ENCODE assay signal across 9 cellular contexts in genomic region chr11:44760917-44761545, GRCh38. TPM values are rescaled to one million over a fixed set of nuclear protein-coding genes. Genes with fewer than 3 reads are reported as not detected.
A peak's percentile ranks its signal among the peaks of the same experiment; 100 is the strongest.
DNase-seq lines count a peak whose midpoint lies in the region; ATAC-seq and TF ChIP-seq lines count a peak whose summit lies in the region.
"Had no signal": no experiment of that assay in that cellular context is flagged by ENCODE, and none has a peak within 500 bp of the region (broad histone marks: within the 10 kb centered on the region; RNA-seq: fewer than 3 reads in every experiment).

No MANE protein-coding gene starts in this region.

- H3K79me2 ChIP-seq in osteoblast (ENCODE audit: insufficient read depth, low read length): no peaks in the 10 kb centered on the region

- TF ChIP-seq CTCF in fibroblast of the aortic adventitia (IDR thresholded peaks at IDR 0.05; ENCODE audit: insufficient read depth, low read length) (no peak), osteoblast (IDR thresholded peaks at IDR 0.05; ENCODE audit: extremely low read depth, low read depth, low read length) (no peak), endothelial cell (IDR thresholded peaks at IDR 0.05; ENCODE audit: unreplicated experiment) (no peak)

- peaks cover 38% of the 10 kb centered on the region for H3K36me3 Mint-ChIP-seq in endothelial cell (ENCODE audit: low read depth, unreplicated experiment)

- peaks cover 3% of the 10 kb centered on the region for H3K27me3 Mint-ChIP-seq in endothelial cell (ENCODE audit: unreplicated experiment)

- POLR2A ChIA-PET in HEK293T (lab: Yijun Ruan, JAX): no interaction called here

- no peak overlapping the region for H2AFZ ChIP-seq in osteoblast (ENCODE audit: low read length)

- H3K4me2 ChIP-seq in osteoblast (ENCODE audit: insufficient read depth, low read length): peak overlapping the region; percentile 20

- no peaks in the 10 kb centered on the region for H4K20me1 ChIP-seq in osteoblast (ENCODE audit: insufficient read depth, low read length)

- H3K9me3 Mint-ChIP-seq in endothelial cell (ENCODE audit: unreplicated experiment): no peaks in the 10 kb centered on the region

- in situ Hi-C loops in SK-MEL-5 (cut with HindIII; ENCODE audit: low pct_unique_long_range_greater_than_20kb, low sequenced_read_pairs): no loop called here

- H3K4me1 ChIP-seq in osteoblast (ENCODE audit: insufficient read depth, low read length): peaks cover 36% of the 10 kb centered on the region

- H3K27ac Mint-ChIP-seq in endothelial cell (ENCODE audit: unreplicated experiment): no peak overlapping the region
- H3K27ac Mint-ChIP-seq: memory B cell had no signal

- peak; percentile 84 for DNase-seq in EL
- DNase-seq in SK-MEL-5 (ENCODE audit: low read depth, low spot score): peak; percentile 21
- peak; percentile 91 for DNase-seq in fibroblast of the aortic adventitia (ENCODE audit: low read depth)
- DNase-seq in osteoblast (ENCODE audit: insufficient read length, low spot score, missing footprints): no peak
- no peak for DNase-seq in NOMO-1 treated with dmso at 0.1 percent for 144 hours (lab: John Stamatoyannopoulos, UW; ENCODE audit: unreplicated experiment)
- DNase-seq in HEK293T (ENCODE audit: extremely low spot score): no peak
- DNase-seq in endothelial cell (ENCODE audit: low spot score): no peak

- no peaks in the 10 kb centered on the region for H3K27me3 ChIP-seq in osteoblast (ENCODE audit: insufficient read depth, low read length)

- no peak overlapping the region for H3K4me3 Mint-ChIP-seq in endothelial cell (ENCODE audit: unreplicated experiment)
- H3K4me3 Mint-ChIP-seq: memory B cell had no signal

- no peak for ATAC-seq in GM19397 (IDR thresholded peaks at IDR 0.05; ENCODE audit: unreplicated experiment)

- CTCF ChIA-PET in HEK293T (lab: Yijun Ruan, JAX): interaction anchor here (0.9 to 1.7 kb wide), 3 partner anchors 12 to 138 kb away, joined by 3 to 7 read pairs (median 4); no protein-coding TSS in a partner anchor

- peaks cover 60% of the 10 kb centered on the region for H3K4me1 Mint-ChIP-seq in endothelial cell (ENCODE audit: unreplicated experiment)
- H3K4me1 Mint-ChIP-seq: memory B cell had no signal

- H3K27ac ChIP-seq in osteoblast (ENCODE audit: low read depth, low read length): peak overlapping the region; percentile 12

- no peak overlapping the region for H3K4me3 ChIP-seq in fibroblast of the aortic adventitia (ENCODE audit: low read depth, low read length)
- H3K4me3 ChIP-seq in osteoblast (ENCODE audit: insufficient read depth, low read length): no peak overlapping the region

- H3K9me3 ChIP-seq in osteoblast (ENCODE audit: low read depth, low read length): no peaks in the 10 kb centered on the region

- H3K36me3 ChIP-seq in osteoblast (ENCODE audit: insufficient read depth, low read length): no peaks in the 10 kb centered on the region

TF ChIP-seq in HEK293T, 16 proteins besides CTCF, POLR2A, EP300 and RAD21:
- TF ChIP-seq ZNF384 (IDR thresholded peaks at IDR 0.05) (no peak), FOXK2 (IDR thresholded peaks at IDR 0.05) (no peak), FOXA1 (IDR thresholded peaks at IDR 0.05) (no peak), ARNT (IDR thresholded peaks at IDR 0.05) (no peak), CTBP1 (IDR thresholded peaks at IDR 0.05; ENCODE audit: borderline replicate concordance) (no peak)

RNA-seq across cellular contexts. Expression of gene TSPAN18, which starts 34.3 kb away (rescaled TPM):
- not detected in 2 replicates for total RNA-seq in SK-MEL-5 (2014; rRNA removed; shearing (Covaris generic))
- 0.52 and 0.90 TPM in 2 replicates for polyA plus RNA-seq in SK-MEL-5 (2015; cell fraction: cytosol; rRNA removed)
- 0.39 TPM in 1 of 2 replicates, not detected in the other for polyA plus RNA-seq in SK-MEL-5 (2015; cell fraction: nucleus; rRNA removed)
- total RNA-seq in fibroblast of the aortic adventitia (ENCODE audit: low replicate concordance) (under 0.01 and 0.49 TPM in 2 replicates), osteoblast (3.2 and 5.8 TPM in 2 replicates), endothelial cell (ENCODE audit: unreplicated experiment) (717 TPM)

Comparison
In these comparisons a context has a peak if more than half of its experiments do, and no peak if none do; other contexts are left out.
1. DNase-seq: peak in EL (single experiment), SK-MEL-5 (single experiment) and fibroblast of the aortic adventitia (single experiment); none in osteoblast (single experiment), NOMO-1 treated with dmso at 0.1 percent for 144 hours (single experiment), HEK293T (single experiment) and endothelial cell (single experiment).
2. RNA of gene TSPAN18, which starts 34.3 kb away (total RNA-seq): 717 TPM in endothelial cell (single experiment); 3.2 to 5.8 TPM in osteoblast, not detected in SK-MEL-5 and under 0.01 to 0.49 TPM in fibroblast of the aortic adventitia; every median in the first group is over 100 times any median in the second.